22 cellular contexts compared by ENCODE assay signal in genomic region chr14:99908653-99909250, GRCh38.
"Had no signal": no experiment of that assay in that cellular context is flagged by ENCODE, and none has a peak within 500 bp of the region (broad histone marks: within the 10 kb centered on the region; RNA-seq: fewer than 3 reads in every experiment).

No MANE protein-coding gene starts in this region.

- H3K27ac ChIP-seq: coronary artery, gastrocnemius medialis, left lung, testis, tibial nerve, upper lobe of right lung, uterus had no signal

- ATAC-seq: gastrocnemius medialis; left cardiac atrium; left lung; naive thymus-derived CD8-positive, alpha-beta T cell; sciatic nerve; stimulated activated memory B cell treated with anti-CD40 and anti-IgM and Interleukin-4, amounts not matched to agents 10 μg/mL and 1 μg/mL and 100 μg/mL, for 72 hours; stimulated activated naive CD8-positive, alpha-beta T cell treated with anti-CD3 and anti-CD28 coated beads, Interleukin-15, Interleukin-2, amounts not matched to agents 100 U/mL and 50 U/mL, for 24 hours; upper lobe of right lung had no signal

- H3K4me3 ChIP-seq: coronary artery, gastrocnemius medialis, left lung, pancreas, smooth muscle cell, testis, tibial nerve, upper lobe of right lung, uterus had no signal

- H3K27me3 ChIP-seq: gastrocnemius medialis, left lung, pancreas, testis, tibial nerve, upper lobe of right lung, uterus had no signal

- H3K9me3 ChIP-seq: gastrocnemius medialis, left lung, pancreas, testis, tibial nerve, upper lobe of right lung, uterus had no signal

- H3K4me2 ChIP-seq: smooth muscle cell had no signal

- H3K36me3 ChIP-seq: pancreas, uterus had no signal

- DNase-seq: dermis blood vessel endothelial cell; effector memory CD4-positive, alpha-beta T cell; gastrocnemius medialis; head of caudate nucleus; left cardiac atrium; left lung; naive thymus-derived CD8-positive, alpha-beta T cell; nephron progenitor cell; occipital lobe; stimulated activated CD4-positive, alpha-beta T cell treated with anti-CD3 and anti-CD28 coated beads, Interleukin-12 subunit alpha, Interleukin-12 subunit beta, amount 100 ng/mL, for 4 hours; stimulated activated CD4-positive, alpha-beta T cell treated with anti-CD3 and anti-CD28 coated beads, Interleukin-2, amount 100 ng/mL, for 24 hours; stimulated activated CD4-positive, alpha-beta T cell treated with anti-CD3 and anti-CD28 coated beads, Interleukin-4, amount 100 ng/mL, for 4 hours; stimulated activated naive CD8-positive, alpha-beta T cell treated with anti-CD3 and anti-CD28 coated beads, Interleukin-15, Interleukin-2, amounts not matched to agents 100 U/mL and 50 U/mL, for 24 hours; testis; upper lobe of right lung; uterus had no signal

- H3K4me1 ChIP-seq: gastrocnemius medialis, left lung, testis, upper lobe of right lung, uterus had no signal
